ENCODE assay signal across 14 cellular contexts in genomic region chr22:36067237-36067558, GRCh38.
"Had no signal": no experiment of that assay in that cellular context is flagged by ENCODE, and none has a peak within 500 bp of the region (broad histone marks: within the 10 kb centered on the region; RNA-seq: fewer than 3 reads in every experiment).

No MANE protein-coding gene starts in this region.

- H3K36me3 Mint-ChIP-seq: naive thymus-derived CD4-positive, alpha-beta T cell had no signal

- H3K27ac Mint-ChIP-seq: naive thymus-derived CD4-positive, alpha-beta T cell had no signal

- H3K9me3 ChIP-seq: gastrocnemius medialis, heart right ventricle, ovary had no signal

- H3K9me3 Mint-ChIP-seq: naive thymus-derived CD4-positive, alpha-beta T cell had no signal

- H3K27ac ChIP-seq: coronary artery, ovary had no signal

- H3K4me3 ChIP-seq: ovary had no signal

- H3K36me3 ChIP-seq: gastrocnemius medialis, heart right ventricle, ovary had no signal

- DNase-seq: effector CD8-positive, alpha-beta T cell; gastrocnemius medialis; heart right ventricle; hypothalamus; kidney glomerular epithelial cell; mesendoderm; naive thymus-derived CD4-positive, alpha-beta T cell; right cardiac atrium; small intestine; stimulated activated CD4-positive, alpha-beta T cell treated with anti-CD3 and anti-CD28 coated beads, Interleukin-12 subunit alpha, Interleukin-12 subunit beta, amount 100 ng/mL, for 4 hours; stimulated activated naive CD4-positive, alpha-beta T cell treated with Interleukin-2 at 50 U/mL for 16 hours; trophoblast cell had no signal

- H3K27me3 ChIP-seq: gastrocnemius medialis, heart right ventricle, ovary had no signal

- ATAC-seq: gastrocnemius medialis; naive thymus-derived CD4-positive, alpha-beta T cell had no signal
